ENCODE assay signal across 20 cellular contexts in genomic region chr6:143970827-143971226, GRCh38. TPM values are rescaled to one million over a fixed set of nuclear protein-coding genes. Genes with fewer than 3 reads are reported as not detected.
DNase-seq lines count a peak whose midpoint lies in the region; ATAC-seq and TF ChIP-seq lines count a peak whose summit lies in the region.
"Had no signal": no experiment of that assay in that cellular context is flagged by ENCODE, and none has a peak within 500 bp of the region (broad histone marks: within the 10 kb centered on the region; RNA-seq: fewer than 3 reads in every experiment).

No MANE protein-coding gene starts in this region.

- H3K79me2 ChIP-seq in smooth muscle cell (ENCODE audit: low read depth), result peaks cover 4% of the 10 kb centered on the region

- H3K4me3 ChIP-seq in smooth muscle cell (no peak overlapping the region), brain microvascular endothelial cell (ENCODE audit: low read depth, low read length) (no peak overlapping the region)
- H3K4me3 ChIP-seq: dorsolateral prefrontal cortex had no signal

- intact Hi-C loops in left ventricle myocardium superior (cut with micrococcal nuclease), result no loop called here

- in situ Hi-C loops in brain microvascular endothelial cell (cut with HindIII; ENCODE audit: low pct_ligation_motif_present, low sequenced_read_pairs), result no loop called here

- H4K20me1 ChIP-seq in smooth muscle cell (ENCODE audit: low read depth), result peaks cover 8% of the 10 kb centered on the region

- peak overlapping the region; percentile 72 for H3K4me2 ChIP-seq in smooth muscle cell

- TF ChIP-seq CTCF in smooth muscle cell (IDR thresholded peaks at IDR 0.05; ENCODE audit: borderline replicate concordance, insufficient read depth, poor library complexity, severe bottlenecking), result no peak
- TF ChIP-seq CTCF in brain microvascular endothelial cell (IDR thresholded peaks at IDR 0.05; ENCODE audit: low read depth, low read length, missing control alignments), result no peak

- H3K36me3 ChIP-seq in smooth muscle cell (ENCODE audit: low read depth) (no peaks in the 10 kb centered on the region), brain microvascular endothelial cell (replicated peaks) (no peaks in the 10 kb centered on the region)

- peak overlapping the region; percentile 2 for H3K9ac ChIP-seq in smooth muscle cell (ENCODE audit: low read depth)

- WGBS in smooth muscle cell (ENCODE audit: low lambda C conversion rate), result 47% methylated on average over 3 of the region's 3 CpGs

- peaks cover 67% of the 10 kb centered on the region for H3K4me1 ChIP-seq in smooth muscle cell (ENCODE audit: low read depth)

- H3K27ac ChIP-seq in smooth muscle cell (ENCODE audit: low read depth) (peak overlapping the region; percentile 63), brain microvascular endothelial cell (no peak overlapping the region)
- H3K27ac ChIP-seq: dorsolateral prefrontal cortex, VCaP had no signal

- no peaks in the 10 kb centered on the region for H3K9me3 ChIP-seq in smooth muscle cell (replicated peaks; ENCODE audit: low read depth)

- H2AFZ ChIP-seq in smooth muscle cell (ENCODE audit: low read depth), result no peak overlapping the region

- H3F3A ChIP-seq in smooth muscle cell (ENCODE audit: low read depth), result peaks cover 12% of the 10 kb centered on the region

- ATAC-seq in left ventricle myocardium superior (peak; percentile 75), GM21526 (IDR thresholded peaks at IDR 0.05; ENCODE audit: low FRiP score, unreplicated experiment) (no peak)
- ATAC-seq: activated naive CD8-positive, alpha-beta T cell treated with anti-CD3 and anti-CD28 coated beads, Interleukin-2, amount 50 U/mL, for 24 hours; left lobe of liver had no signal

- H3K27me3 ChIP-seq in smooth muscle cell (ENCODE audit: low read depth), result no peaks in the 10 kb centered on the region
- H3K27me3 ChIP-seq in brain microvascular endothelial cell (replicated peaks), result no peaks in the 10 kb centered on the region
- H3K27me3 ChIP-seq: dorsolateral prefrontal cortex had no signal

- peak; percentile 37 for DNase-seq in GM03348 (ENCODE audit: low spot score)
- peak; percentile 21 for DNase-seq in dedifferentiated amniotic fluid mesenchymal stem cell (ENCODE audit: extremely low spot score)
- no peak for DNase-seq in left ventricle myocardium superior
- DNase-seq in smooth muscle cell (lab: John Stamatoyannopoulos, UW; ENCODE audit: unreplicated experiment), result no peak
- DNase-seq in RPMI8226, result no peak
- DNase-seq in NCI-H1417 treated with DMSO at 0.1 percent for 48 hours (lab: John Stamatoyannopoulos, UW), result no peak
- DNase-seq in brain microvascular endothelial cell, result no peak
- DNase-seq: ACHN; activated CD4-positive, alpha-beta T cell treated with anti-CD3 and anti-CD28 coated beads, Interleukin-2, amount 50 U/mL, for 1 hour; activated CD8-positive, alpha-beta memory T cell treated with anti-CD3 and anti-CD28 coated beads, Interleukin-2, amount 50 U/mL, for 4 hours; activated effector memory CD4-positive, alpha-beta T cell treated with Interleukin-2 at 50 U/mL for 16 hours; activated naive CD8-positive, alpha-beta T cell treated with anti-CD3 and anti-CD28 coated beads, Interleukin-2, amount 50 U/mL, for 24 hours; caudate nucleus; dorsolateral prefrontal cortex; NCI-H1694 treated with DMSO at 0.1 percent for 48 hours; SHP77; stimulated activated CD4-positive, alpha-beta T cell treated with anti-CD3 and anti-CD28 coated beads, Interleukin-12 subunit alpha, Interleukin-12 subunit beta, amount 100 ng/mL, for 4 hours had no signal

RNA-seq across cellular contexts. Expression of gene PLAGL1, which starts 37.2 kb away (rescaled TPM):
- total RNA-seq in left ventricle myocardium superior (10.9 TPM), smooth muscle cell (99.7 and 102 TPM in 2 replicates)
- 130 and 138 TPM in 2 replicates for polyA plus RNA-seq in smooth muscle cell

Comparison
In these comparisons a context has a peak if more than half of its experiments do, and no peak if none do; other contexts are left out.
1. DNase-seq: peak in GM03348 (single experiment) and dedifferentiated amniotic fluid mesenchymal stem cell (single experiment); none in left ventricle myocardium superior (single experiment), smooth muscle cell (single experiment), RPMI8226 (single experiment), NCI-H1417 treated with DMSO at 0.1 percent for 48 hours (single experiment) and brain microvascular endothelial cell (single experiment).